ENCODE assay signal across 8 cellular contexts in genomic region chr15:41558400-41559238, GRCh38. TPM values are rescaled to one million over a fixed set of nuclear protein-coding genes. Genes with fewer than 3 reads are reported as not detected.
DNase-seq lines count a peak whose midpoint lies in the region; ATAC-seq lines count a peak whose summit lies in the region.

TYRO3 (plus strand) TSS chr15:41559212; CDS start chr15:41559258, 46 bp downstream.

- ATAC-seq in GM21447 (IDR thresholded peaks at IDR 0.05; ENCODE audit: unreplicated experiment) (no peak), GM18519 (IDR thresholded peaks at IDR 0.05; ENCODE audit: low FRiP score, unreplicated experiment) (no peak)

- H3K27ac ChIP-seq in KOPT-K1 (ENCODE audit: low read depth, low read length, poor library complexity, severe bottlenecking) = peak within 1 kb of the TSS; percentile 34

- DNase-seq in ELF-1 (ENCODE audit: low read depth, low spot score) (peak; percentile 41), cerebellum (ENCODE audit: low spot score) (peak; percentile 89), left kidney (ENCODE audit: low read depth, low spot score) (peak; percentile 85)
- DNase-seq in activated CD4-positive, alpha-beta T cell treated with anti-CD3 and anti-CD28 coated beads for 4 hours = peak; percentile 74 to 78
- peak; percentile 45 to 70 (median 62) for DNase-seq in stimulated activated CD4-positive, alpha-beta T cell treated with anti-CD3 and anti-CD28 coated beads, Interleukin-1b, Interleukin-23, amount 100 ng/mL, for 24 hours (ENCODE audit: low read depth in 4 of 4, low spot score in 1 of 4)

- H3K36me3 ChIP-seq in KOPT-K1 (ENCODE audit: insufficient read depth, low read length) = no peaks in the 10 kb centered on the region

- H3K9me3 ChIP-seq in KOPT-K1 (ENCODE audit: insufficient read depth, low read length, poor library complexity, severe bottlenecking) = no peaks in the 10 kb centered on the region

RNA-seq across cellular contexts. Expression of gene TYRO3, which starts in this region (rescaled TPM):
- 13.1 TPM for total RNA-seq in cerebellum
